2 cellular contexts compared by ENCODE assay signal in the genomic region with DNA sequence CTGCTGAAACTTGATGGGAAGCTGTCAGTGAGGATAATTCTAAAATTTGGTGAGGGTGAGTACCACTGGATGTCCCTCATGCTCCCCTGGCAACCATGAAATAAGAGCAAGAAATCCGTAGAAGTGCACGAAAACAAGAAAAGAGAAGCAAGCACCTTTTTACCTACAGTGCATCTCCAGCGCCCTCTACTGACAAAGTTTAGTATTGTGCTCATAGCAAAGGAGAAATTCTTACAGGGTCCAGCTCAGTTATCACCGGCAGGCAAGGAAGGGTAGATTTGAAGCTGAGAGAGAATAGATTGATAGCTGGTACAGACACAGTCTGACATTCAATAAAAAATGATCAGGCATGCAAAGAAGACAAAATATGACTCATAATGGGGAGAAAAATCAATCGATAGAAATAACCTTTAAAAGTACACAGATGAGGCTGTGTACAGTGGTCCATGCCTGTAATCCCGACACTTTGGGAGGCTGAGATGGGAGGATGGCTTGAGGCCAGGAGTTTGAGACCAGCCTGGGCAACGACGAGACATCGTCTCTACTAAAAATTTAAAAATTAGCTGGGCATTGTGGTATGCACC.
TF ChIP-seq lines count a peak whose summit lies in the region.

No MANE protein-coding gene starts in this region.

TF ChIP-seq in SK-N-SH, 30 proteins besides CTCF, POLR2A, EP300 and RAD21 (continued from another document):
- TF ChIP-seq, protein P1, sequence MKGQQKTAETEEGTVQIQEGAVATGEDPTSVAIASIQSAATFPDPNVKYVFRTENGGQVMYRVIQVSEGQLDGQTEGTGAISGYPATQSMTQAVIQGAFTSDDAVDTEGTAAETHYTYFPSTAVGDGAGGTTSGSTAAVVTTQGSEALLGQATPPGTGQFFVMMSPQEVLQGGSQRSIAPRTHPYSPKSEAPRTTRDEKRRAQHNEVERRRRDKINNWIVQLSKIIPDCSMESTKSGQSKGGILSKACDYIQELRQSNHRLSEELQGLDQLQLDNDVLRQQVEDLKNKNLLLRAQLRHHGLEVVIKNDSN (IDR thresholded peaks at IDR 0.05; ENCODE audit: borderline replicate concordance, low read depth) = no peak

TF ChIP-seq in SK-N-SH treated with all-trans-retinoic acid at 6 μM for 48 hours, 23 proteins besides CTCF, POLR2A, EP300 and RAD21 (continued from another document):
- TF ChIP-seq, protein P2, sequence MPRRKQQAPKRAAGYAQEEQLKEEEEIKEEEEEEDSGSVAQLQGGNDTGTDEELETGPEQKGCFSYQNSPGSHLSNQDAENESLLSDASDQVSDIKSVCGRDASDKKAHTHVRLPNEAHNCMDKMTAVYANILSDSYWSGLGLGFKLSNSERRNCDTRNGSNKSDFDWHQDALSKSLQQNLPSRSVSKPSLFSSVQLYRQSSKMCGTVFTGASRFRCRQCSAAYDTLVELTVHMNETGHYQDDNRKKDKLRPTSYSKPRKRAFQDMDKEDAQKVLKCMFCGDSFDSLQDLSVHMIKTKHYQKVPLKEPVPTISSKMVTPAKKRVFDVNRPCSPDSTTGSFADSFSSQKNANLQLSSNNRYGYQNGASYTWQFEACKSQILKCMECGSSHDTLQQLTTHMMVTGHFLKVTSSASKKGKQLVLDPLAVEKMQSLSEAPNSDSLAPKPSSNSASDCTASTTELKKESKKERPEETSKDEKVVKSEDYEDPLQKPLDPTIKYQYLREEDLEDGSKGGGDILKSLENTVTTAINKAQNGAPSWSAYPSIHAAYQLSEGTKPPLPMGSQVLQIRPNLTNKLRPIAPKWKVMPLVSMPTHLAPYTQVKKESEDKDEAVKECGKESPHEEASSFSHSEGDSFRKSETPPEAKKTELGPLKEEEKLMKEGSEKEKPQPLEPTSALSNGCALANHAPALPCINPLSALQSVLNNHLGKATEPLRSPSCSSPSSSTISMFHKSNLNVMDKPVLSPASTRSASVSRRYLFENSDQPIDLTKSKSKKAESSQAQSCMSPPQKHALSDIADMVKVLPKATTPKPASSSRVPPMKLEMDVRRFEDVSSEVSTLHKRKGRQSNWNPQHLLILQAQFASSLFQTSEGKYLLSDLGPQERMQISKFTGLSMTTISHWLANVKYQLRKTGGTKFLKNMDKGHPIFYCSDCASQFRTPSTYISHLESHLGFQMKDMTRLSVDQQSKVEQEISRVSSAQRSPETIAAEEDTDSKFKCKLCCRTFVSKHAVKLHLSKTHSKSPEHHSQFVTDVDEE (CRISPR knock-in tag; IDR thresholded peaks at IDR 0.05) = no peak
- no peak for TF ChIP-seq OSR1 (CRISPR knock-in tag; IDR thresholded peaks at IDR 0.05)
